Comparison of ENCODE assay signal across 7 cellular contexts in genomic region chr19:11767633-11768133, GRCh38.
DNase-seq lines count a peak whose midpoint lies in the region; ATAC-seq and TF ChIP-seq lines count a peak whose summit lies in the region.

No MANE protein-coding gene starts in this region.

- peak; percentile 38 for TF ChIP-seq POLR2A in GM15510 (IDR thresholded peaks at IDR 0.05; ENCODE audit: borderline replicate concordance, extremely low read depth, insufficient read length)

- peak overlapping the region; percentile 85 for H3K27ac ChIP-seq in caudate nucleus (ENCODE audit: low read depth, low read length)

- ATAC-seq in HG02970 (IDR thresholded peaks at IDR 0.05; ENCODE audit: low FRiP score, unreplicated experiment), result peak; percentile 35
- no peak for ATAC-seq in HG03108 (IDR thresholded peaks at IDR 0.05; ENCODE audit: unreplicated experiment)

- DNase-seq in SW480 (ENCODE audit: low spot score) (peak; percentile 50), caudate nucleus (lab: John Stamatoyannopoulos, UW) (peak in 11 of 61 donors; percentile 5 to 33 (median 19)), kidney tubule cell (ENCODE audit: low spot score) (peak; percentile 89)
- peak; percentile 20 for DNase-seq in stimulated activated CD4-positive, alpha-beta T cell treated with anti-CD3 and anti-CD28 coated beads, Interleukin-1b, Interleukin-23, amount 100 ng/mL, for 48 hours
